Comparison of ENCODE assay signal across 19 cellular contexts in genomic region chr6:45568626-45569025, GRCh38.
DNase-seq lines count a peak whose midpoint lies in the region; ATAC-seq and TF ChIP-seq lines count a peak whose summit lies in the region.
"Had no signal": no experiment of that assay in that cellular context is flagged by ENCODE, and none has a peak within 500 bp of the region (broad histone marks: within the 10 kb centered on the region; RNA-seq: fewer than 3 reads in every experiment).

No MANE protein-coding gene starts in this region.

- 91% methylated on average over 5 of the region's 5 CpGs for WGBS in esophagus muscularis mucosa

- no peak overlapping the region for H3K4me3 ChIP-seq in RWPE2 (ENCODE audit: severe bottlenecking)
- H3K4me3 ChIP-seq in esophagus muscularis mucosa, result no peak overlapping the region
- H3K4me3 ChIP-seq: Peyer's patch had no signal

- H3K36me3 Mint-ChIP-seq in progenitor cell of endocrine pancreas (ENCODE audit: insufficient read depth), result no peaks in the 10 kb centered on the region

- no peak overlapping the region for H3K4me3 Mint-ChIP-seq in progenitor cell of endocrine pancreas (ENCODE audit: low read depth)
- H3K4me3 Mint-ChIP-seq: CD4-positive, alpha-beta T cell had no signal

- DNase-seq in Right ventricle myocardium superior (no peak), cardiac septum (ENCODE audit: low spot score) (no peak), RWPE2 (ENCODE audit: low spot score) (no peak), esophagus muscularis mucosa (ENCODE audit: extremely low spot score) (peak; percentile 77), progenitor cell of endocrine pancreas (ENCODE audit: low spot score, unreplicated experiment) (no peak), 8988T (no peak)
- DNase-seq: Caco-2; CD4-positive, alpha-beta T cell; DMS 273 treated with DMSO at 0.1 percent for 48 hours; Kasumi-1; MM.1S; NCI-H1048; NCI-H1417 treated with DMSO at 0.1 percent for 48 hours; NCI-H187; NCI-H446; NCI-H526; Peyer's patch; SHP77 had no signal

- peak overlapping the region; percentile 10 for H3K27ac ChIP-seq in RWPE2 (ENCODE audit: poor library complexity, severe bottlenecking)
- H3K27ac ChIP-seq in esophagus muscularis mucosa (replicated peaks in 1 of 4), result no peak overlapping the region
- H3K27ac ChIP-seq: Peyer's patch had no signal

- H3K36me3 ChIP-seq in RWPE2 (ENCODE audit: low read depth), result no peaks in the 10 kb centered on the region
- H3K36me3 ChIP-seq in esophagus muscularis mucosa, result no peaks in the 10 kb centered on the region
- H3K36me3 ChIP-seq: Peyer's patch had no signal

- H3K27ac Mint-ChIP-seq in progenitor cell of endocrine pancreas, result peak overlapping the region; percentile 49
- H3K27ac Mint-ChIP-seq: CD4-positive, alpha-beta T cell had no signal

- intact Hi-C loops in Right ventricle myocardium superior (cut with DNase I), result no loop called here
- intact Hi-C loops in cardiac septum (cut with DNase I), result no loop called here
- intact Hi-C loops in esophagus muscularis mucosa (cut with DNase I), result no loop called here

- peaks cover 15% of the 10 kb centered on the region for H3K4me1 Mint-ChIP-seq in progenitor cell of endocrine pancreas (ENCODE audit: low read depth)

- no peak for TF ChIP-seq EP300 in esophagus muscularis mucosa (IDR thresholded peaks at IDR 0.05)

- H3K9me3 ChIP-seq in RWPE2 (ENCODE audit: severe bottlenecking) (no peaks in the 10 kb centered on the region), esophagus muscularis mucosa (peaks cover 0 to 3% (median 0%) of the 10 kb centered on the region in 4 donors)
- H3K9me3 ChIP-seq: Caco-2, Peyer's patch had no signal

- TF ChIP-seq CTCF in RWPE2 (IDR thresholded peaks at IDR 0.05; ENCODE audit: poor library complexity, severe bottlenecking) (no peak), esophagus muscularis mucosa (IDR thresholded peaks at IDR 0.05) (no peak), progenitor cell of endocrine pancreas (IDR thresholded peaks at IDR 0.05; ENCODE audit: unreplicated experiment) (no peak)

- no peak for TF ChIP-seq POLR2A in esophagus muscularis mucosa (IDR thresholded peaks at IDR 0.05; ENCODE audit: low read depth)

- H3K27me3 ChIP-seq in RWPE2 (ENCODE audit: insufficient read depth, poor library complexity, severe bottlenecking) (no peaks in the 10 kb centered on the region), esophagus muscularis mucosa (peaks cover 0 to 6% (median 0%) of the 10 kb centered on the region in 4 donors)
- H3K27me3 ChIP-seq: Peyer's patch had no signal

- H3K4me1 ChIP-seq in RWPE2 (ENCODE audit: insufficient read depth, poor library complexity, severe bottlenecking) (peaks cover 19% of the 10 kb centered on the region), esophagus muscularis mucosa (no peaks in the 10 kb centered on the region)
- H3K4me1 ChIP-seq: Peyer's patch had no signal

- peaks cover 9% of the 10 kb centered on the region for H3K27me3 Mint-ChIP-seq in progenitor cell of endocrine pancreas
- H3K27me3 Mint-ChIP-seq: CD4-positive, alpha-beta T cell had no signal

- peaks cover 4% of the 10 kb centered on the region for H3K9me3 Mint-ChIP-seq in progenitor cell of endocrine pancreas (ENCODE audit: low read depth)
- H3K9me3 Mint-ChIP-seq: CD4-positive, alpha-beta T cell had no signal

- ATAC-seq in Right ventricle myocardium superior (ENCODE audit: poor library complexity), result peak; percentile 28
- ATAC-seq in RWPE2 (ENCODE audit: low read depth), result no peak
- ATAC-seq in GM18861 (IDR thresholded peaks at IDR 0.05; ENCODE audit: unreplicated experiment), result no peak
